Comparison of ENCODE assay signal across 8 cellular contexts in the genomic region with DNA sequence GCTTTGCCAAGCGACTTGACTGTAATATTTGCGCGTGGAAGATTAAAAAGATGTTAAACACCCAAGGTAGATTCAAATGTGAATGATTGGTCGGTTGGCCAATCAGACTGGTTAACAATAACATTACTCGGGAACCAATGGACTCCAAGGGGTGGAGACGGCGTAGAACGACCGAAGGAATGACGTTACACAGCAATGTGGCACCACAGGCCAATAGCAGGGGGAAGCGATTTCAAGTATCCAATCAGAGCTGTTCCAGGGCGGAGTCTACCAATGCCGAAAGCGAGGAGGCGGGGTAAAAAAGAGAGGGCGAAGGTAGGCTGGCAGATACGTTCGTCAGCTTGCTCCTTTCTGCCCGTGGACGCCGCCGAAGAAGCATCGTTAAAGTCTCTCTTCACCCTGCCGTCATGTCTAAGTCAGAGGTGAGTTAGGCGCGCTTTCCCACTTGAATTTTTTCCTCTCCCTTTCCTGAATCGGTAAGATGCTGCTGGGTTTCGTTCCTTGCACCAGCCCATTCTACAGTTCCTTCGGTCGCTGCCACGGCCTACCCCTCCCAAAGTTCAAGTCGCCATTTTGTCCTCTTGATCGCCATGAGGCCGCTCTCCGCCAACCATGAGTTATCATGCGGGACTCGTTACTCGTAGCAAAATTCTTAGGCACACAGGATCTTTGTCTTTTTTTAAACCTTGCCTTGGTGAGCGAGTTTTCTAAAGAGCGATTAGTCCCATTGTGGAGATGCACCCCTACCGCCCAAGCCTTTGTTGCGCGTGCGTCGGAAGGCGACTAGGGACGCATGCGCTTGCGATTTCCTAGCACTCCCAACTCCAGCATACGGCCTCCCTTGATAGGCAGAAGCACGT. TPM values are rescaled to one million over a fixed set of nuclear protein-coding genes. Genes with fewer than 3 reads are reported as not detected.
DNase-seq lines count a peak whose midpoint lies in the region; ATAC-seq and TF ChIP-seq lines count a peak whose summit lies in the region.

A gene (plus strand): TSS at position 326 of the 860 bp plus-strand sequence. CDS start 82 bp downstream, at position 408.

- no peak for TF ChIP-seq CTCF in OCI-LY7 (conservative IDR thresholded peaks at IDR 0.05; ENCODE audit: low read length)
- TF ChIP-seq CTCF in epithelial cell of esophagus (IDR thresholded peaks at IDR 0.05; ENCODE audit: insufficient read depth, low read depth, low read length, missing control alignments) = no peak

- peak within 1 kb of the TSS; percentile 29; the same call in 1 of the 2 replicates for H2AFZ ChIP-seq in OCI-LY7 (ENCODE audit: low read length)

- BruUV-seq in OCI-LY7 (replicated peaks; lab: Mats Ljungman, UMichigan) = no TSS peak

- H3K36me3 ChIP-seq in OCI-LY7 (ENCODE audit: insufficient read depth, low read length) = peaks cover 89% of the 10 kb centered on the region

- peaks cover 85% of the 10 kb centered on the region for H3K79me2 ChIP-seq in OCI-LY7 (ENCODE audit: insufficient read depth, low read depth, low read length)

- H3K4me2 ChIP-seq in OCI-LY7 (ENCODE audit: low read length) = peak within 1 kb of the TSS; percentile 88

- CTCF ChIA-PET in OCI-LY7 (lab: Charles Lee; ENCODE audit: unreplicated experiment) = interaction anchor here (0.6 to 1.3 kb wide), 3 partner anchors 12 to 77 kb away, joined by 3 to 6 read pairs (median 3); no protein-coding TSS in a partner anchor

- no peaks in the 10 kb centered on the region for H3K9me2 ChIP-seq in OCI-LY7 (ENCODE audit: insufficient read depth, low read length)

- H3K27ac ChIP-seq in OCI-LY7 (ENCODE audit: low read depth, low read length, poor library complexity, severe bottlenecking) = peak within 1 kb of the TSS; percentile 85

- intact Hi-C loops in OCI-LY7 (cut with micrococcal nuclease; ENCODE audit: unreplicated experiment) = loop anchor here (1.0 to 2.0 kb wide), 3 partner anchors 21 to 64 kb away; no protein-coding TSS in a partner anchor

- peaks cover 47% of the 10 kb centered on the region for H4K20me1 ChIP-seq in OCI-LY7 (ENCODE audit: insufficient read depth, low read length)

- no peaks in the 10 kb centered on the region for H3K9me3 ChIP-seq in OCI-LY7 (ENCODE audit: low read length)

- POLR2A ChIA-PET in OCI-LY7 (lab: Charles Lee) = interaction anchor here (0.7 to 3.7 kb wide), 21 partner anchors 9 to 902 kb away, joined by 3 to 24 read pairs (median 4); a partner anchor contains a TSS

- peak within 1 kb of the TSS; percentile 89 for H3K4me3 ChIP-seq in OCI-LY7 (ENCODE audit: low read depth, low read length, poor library complexity, severe bottlenecking)
- peak within 1 kb of the TSS; percentile 98 for H3K4me3 ChIP-seq in epithelial cell of esophagus (ENCODE audit: low read length)

- DNase-seq in DMS 273 (lab: John Stamatoyannopoulos, UW; ENCODE audit: unreplicated experiment) = peak; percentile 98
- DNase-seq in HuH-7.5 (ENCODE audit: low spot score) = peak; percentile 83
- DNase-seq in OCI-LY7 (ENCODE audit: low spot score) = peak; percentile 100
- DNase-seq in activated T-cell treated with anti-CD3 and anti-CD28 coated beads for 1 hour (ENCODE audit: low read depth) = peak; percentile 82
- peak; percentile 100 for DNase-seq in epithelial cell of esophagus (ENCODE audit: low read depth)
- DNase-seq in middle frontal gyrus (ENCODE audit: extremely low spot score, low spot score) = peak; percentile 98
- peak; percentile 74 to 86 for DNase-seq in stimulated activated CD8-positive, alpha-beta memory T cell treated with anti-CD3 and anti-CD28 coated beads, Interleukin-2, amount 100 ng/mL, for 48 hours (ENCODE audit: low read depth in 2 of 2)

- ATAC-seq in GM21526 (IDR thresholded peaks at IDR 0.05; ENCODE audit: low FRiP score, unreplicated experiment) = peak; percentile 88

- H3K4me1 ChIP-seq in OCI-LY7 (ENCODE audit: insufficient read depth, low read length, poor library complexity, severe bottlenecking) = peaks cover 63% of the 10 kb centered on the region

RNA-seq across cellular contexts. Expression of the gene that starts here (rescaled TPM):
- 713 and 899 TPM in 2 replicates for total RNA-seq in OCI-LY7 (2014; rRNA removed; shearing (Covaris generic))
- 2,128 and 2,331 TPM in 2 replicates for total RNA-seq in OCI-LY7 (2022)

Comparison
In these comparisons a context has a peak if more than half of its experiments do, and no peak if none do; other contexts are left out.
1. Peak in every context shown above with its lines: DNase-seq, ATAC-seq, H3K4me3 ChIP-seq and H3K27ac ChIP-seq.